Comparison of ENCODE assay signal across 17 cellular contexts in genomic region chr17:45106101-45106500, GRCh38.
"Had no signal": no experiment of that assay in that cellular context is flagged by ENCODE, and none has a peak within 500 bp of the region (broad histone marks: within the 10 kb centered on the region; RNA-seq: fewer than 3 reads in every experiment).

No MANE protein-coding gene starts in this region.

- H3K9me3 ChIP-seq: SK-N-SH, transverse colon, vagina had no signal

- DNase-seq: activated CD4-positive, CD25-positive, alpha-beta regulatory T cell treated with anti-CD3 and anti-CD28 coated beads, Interleukin-2, amount 50 U/mL, for 72 hours; activated CD8-positive, alpha-beta memory T cell treated with anti-CD3 and anti-CD28 coated beads, Interleukin-2, amount 10 ng/mL, durations not matched to agents 7 days and 5 days; activated naive CD4-positive, alpha-beta T cell treated with anti-CD3 and anti-CD28 coated beads, Interleukin-2, amount 10 ng/mL, durations not matched to agents 7 days and 5 days; activated T-cell treated with anti-CD3 and anti-CD28 coated beads, Interleukin-2, amount 50 U/mL, for 24 hours; foreskin fibroblast; head of caudate nucleus; natural killer cell; occipital lobe; SK-N-SH; stimulated activated CD4-positive, alpha-beta T cell treated with anti-CD3 and anti-CD28 coated beads, Interleukin-12 subunit alpha, Interleukin-12 subunit beta, amount 100 ng/mL, for 4 hours; T-cell; T-helper 9 cell; transverse colon had no signal

- H3K27ac ChIP-seq: transverse colon, vagina had no signal

- H3K27me3 ChIP-seq: transverse colon, vagina had no signal

- ATAC-seq: activated CD8-positive, alpha-beta memory T cell treated with anti-CD3 and anti-CD28 coated beads, Interleukin-2, amount 10 ng/mL, durations not matched to agents 7 days and 5 days; esophagus mucosa; left lobe of liver; natural killer cell; stimulated activated effector memory CD8-positive, alpha-beta T cell treated with anti-CD3 and anti-CD28 coated beads, Interleukin-12 subunit alpha, Interleukin-12 subunit beta, amount 100 ng/mL, for 72 hours; T-cell had no signal

- H3K9ac ChIP-seq: SK-N-SH had no signal

- H3K4me3 ChIP-seq: transverse colon, vagina had no signal
